ENCODE assay signal across 9 cellular contexts in the genomic region with DNA sequence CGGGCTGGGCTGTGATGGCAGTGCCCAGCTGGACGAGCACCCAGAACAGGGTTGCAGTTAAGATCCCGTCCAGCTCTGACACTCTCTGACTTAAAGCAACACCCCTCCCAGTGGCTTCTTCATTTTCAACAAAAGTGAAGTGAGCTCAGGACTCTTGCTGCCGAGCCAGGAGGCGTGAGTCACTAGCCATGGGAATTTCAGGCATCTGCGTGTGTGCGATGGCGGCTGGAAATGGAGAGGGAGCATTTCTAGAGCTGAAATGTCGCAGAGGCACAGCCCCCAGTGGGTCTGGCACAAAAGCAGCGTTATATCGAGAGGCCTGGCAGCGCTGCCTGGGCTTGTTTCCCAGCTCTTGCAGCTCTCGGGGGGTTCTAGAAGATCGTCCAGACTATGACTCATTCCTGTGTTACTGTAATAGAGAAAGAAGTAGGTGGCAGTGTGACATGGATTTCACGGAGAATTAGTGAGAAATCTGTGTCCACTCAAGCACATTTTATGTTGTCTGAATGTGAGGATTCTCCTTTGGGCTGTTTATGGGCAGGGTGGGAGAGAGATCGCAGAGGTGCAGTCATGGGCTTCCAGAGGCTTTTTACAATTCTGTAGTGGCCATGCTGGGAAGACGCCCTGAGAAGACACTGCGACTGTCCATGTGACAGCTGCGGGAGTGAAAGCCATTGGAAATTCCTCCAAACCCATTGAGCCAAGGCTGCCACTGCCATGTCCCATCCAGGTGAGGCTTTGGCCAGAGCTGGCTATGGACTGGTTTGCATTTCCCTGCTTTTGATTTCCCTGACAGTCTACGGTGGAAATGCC.
A peak's percentile ranks its signal among the peaks of the same experiment; 100 is the strongest.
DNase-seq lines count a peak whose midpoint lies in the region; ATAC-seq and TF ChIP-seq lines count a peak whose summit lies in the region.
"Had no signal": no experiment of that assay in that cellular context is flagged by ENCODE, and none has a peak within 500 bp of the region (broad histone marks: within the 10 kb centered on the region; RNA-seq: fewer than 3 reads in every experiment).

No MANE protein-coding gene starts in this region.

- intact Hi-C loops in activated CD8-positive, alpha-beta T cell treated with anti-CD3 and anti-CD28 coated beads for 36 hours (cut with micrococcal nuclease), result no loop called here
- intact Hi-C loops in aorta (cut with DNase I), result loop anchor here (2.0 to 10.0 kb wide), 5 partner anchors 29 to 423 kb away; a partner anchor contains a TSS

- H3K27ac Mint-ChIP-seq in activated CD8-positive, alpha-beta T cell treated with anti-CD3 and anti-CD28 coated beads, Interleukin-2, amount 10 ng/mL, durations not matched to agents 7 days and 5 days, result no peak overlapping the region
- H3K27ac Mint-ChIP-seq in activated CD8-positive, alpha-beta T cell treated with anti-CD3 and anti-CD28 coated beads for 36 hours, result no peak overlapping the region
- H3K27ac Mint-ChIP-seq in endodermal cell, result no peak overlapping the region

- H3K27ac ChIP-seq in endodermal cell (ENCODE audit: low read depth, low read length) (peak overlapping the region; percentile 29), mesodermal cell (ENCODE audit: low read depth, low read length, severe bottlenecking) (peak overlapping the region; percentile 93), aorta (ENCODE audit: low read depth in 1 of 2, low read length in 2 of 2) (peak overlapping the region in 1 of 2 donors; percentile 80)
- H3K27ac ChIP-seq: BLaER1 had no signal

- TF ChIP-seq CTCF in activated CD8-positive, alpha-beta T cell treated with anti-CD3 and anti-CD28 coated beads for 36 hours (IDR thresholded peaks at IDR 0.05), result no peak
- TF ChIP-seq CTCF in endodermal cell (conservative IDR thresholded peaks at IDR 0.05), result no peak

- ATAC-seq in activated CD8-positive, alpha-beta T cell treated with anti-CD3 and anti-CD28 coated beads, Interleukin-2, amount 10 ng/mL, durations not matched to agents 7 days and 5 days, result no peak
- no peak for ATAC-seq in activated CD8-positive, alpha-beta T cell treated with anti-CD3 and anti-CD28 coated beads for 36 hours
- ATAC-seq in aorta (ENCODE audit: low FRiP score) (peak; percentile 73), GM21723 (IDR thresholded peaks at IDR 0.05; ENCODE audit: unreplicated experiment) (no peak), HG02798 (IDR thresholded peaks at IDR 0.05; ENCODE audit: poor library complexity, unreplicated experiment) (no peak)

- H3K4me1 Mint-ChIP-seq in activated CD8-positive, alpha-beta T cell treated with anti-CD3 and anti-CD28 coated beads, Interleukin-2, amount 10 ng/mL, durations not matched to agents 7 days and 5 days (ENCODE audit: low read depth), result no peaks in the 10 kb centered on the region
- no peaks in the 10 kb centered on the region for H3K4me1 Mint-ChIP-seq in activated CD8-positive, alpha-beta T cell treated with anti-CD3 and anti-CD28 coated beads for 36 hours (ENCODE audit: low read depth)
- H3K4me1 Mint-ChIP-seq in endodermal cell, result peaks cover 3% of the 10 kb centered on the region

- no peaks in the 10 kb centered on the region for H3K36me3 Mint-ChIP-seq in activated CD8-positive, alpha-beta T cell treated with anti-CD3 and anti-CD28 coated beads, Interleukin-2, amount 10 ng/mL, durations not matched to agents 7 days and 5 days (ENCODE audit: low read depth)
- H3K36me3 Mint-ChIP-seq in activated CD8-positive, alpha-beta T cell treated with anti-CD3 and anti-CD28 coated beads for 36 hours (ENCODE audit: low read depth), result no peaks in the 10 kb centered on the region
- H3K36me3 Mint-ChIP-seq in endodermal cell (ENCODE audit: low read depth), result no peaks in the 10 kb centered on the region

- H3K9me3 ChIP-seq in endodermal cell (ENCODE audit: control insufficient read depth, low read length) (no peaks in the 10 kb centered on the region), mesodermal cell (ENCODE audit: control insufficient read depth, low read length) (no peaks in the 10 kb centered on the region), aorta (ENCODE audit: control insufficient read depth, low read length) (no peaks in the 10 kb centered on the region)
- H3K9me3 ChIP-seq: BLaER1 had no signal

- H3K9me3 Mint-ChIP-seq in activated CD8-positive, alpha-beta T cell treated with anti-CD3 and anti-CD28 coated beads, Interleukin-2, amount 10 ng/mL, durations not matched to agents 7 days and 5 days (ENCODE audit: insufficient read depth), result no peaks in the 10 kb centered on the region
- H3K9me3 Mint-ChIP-seq in activated CD8-positive, alpha-beta T cell treated with anti-CD3 and anti-CD28 coated beads for 36 hours, result peaks cover 2% of the 10 kb centered on the region
- no peaks in the 10 kb centered on the region for H3K9me3 Mint-ChIP-seq in endodermal cell

- POLR2A ChIA-PET in activated CD8-positive, alpha-beta T cell treated with anti-CD3 and anti-CD28 coated beads, Interleukin-2, amount 10 ng/mL, durations not matched to agents 7 days and 5 days (lab: Charles Lee), result no interaction called here
- POLR2A ChIA-PET in activated CD8-positive, alpha-beta T cell treated with anti-CD3 and anti-CD28 coated beads for 36 hours (lab: Charles Lee), result no interaction called here

- H3K4me1 ChIP-seq in endodermal cell (ENCODE audit: control insufficient read depth, insufficient read depth, low read length), result no peaks in the 10 kb centered on the region
- peaks cover 33% of the 10 kb centered on the region for H3K4me1 ChIP-seq in mesodermal cell (ENCODE audit: control insufficient read depth, insufficient read depth, low read length, poor library complexity, severe bottlenecking)
- peaks cover 0 to 5% of the 10 kb centered on the region in 2 donors for H3K4me1 ChIP-seq in aorta (ENCODE audit: control insufficient read depth in 1 of 2, insufficient read depth in 2 of 2, low read length in 2 of 2)

- H3K27me3 Mint-ChIP-seq in activated CD8-positive, alpha-beta T cell treated with anti-CD3 and anti-CD28 coated beads, Interleukin-2, amount 10 ng/mL, durations not matched to agents 7 days and 5 days (ENCODE audit: low read depth), result no peaks in the 10 kb centered on the region
- peaks cover 1% of the 10 kb centered on the region for H3K27me3 Mint-ChIP-seq in activated CD8-positive, alpha-beta T cell treated with anti-CD3 and anti-CD28 coated beads for 36 hours
- H3K27me3 Mint-ChIP-seq in endodermal cell (ENCODE audit: insufficient read depth), result peaks cover 8% of the 10 kb centered on the region

- H3K27me3 ChIP-seq in endodermal cell (ENCODE audit: control insufficient read depth, insufficient read depth, low read length, poor library complexity, severe bottlenecking) (no peaks in the 10 kb centered on the region), aorta (ENCODE audit: control insufficient read depth in 1 of 2, insufficient read depth in 2 of 2, low read length in 1 of 2) (no peaks in the 10 kb centered on the region)
- H3K27me3 ChIP-seq: BLaER1 had no signal

- H3K4me3 Mint-ChIP-seq in activated CD8-positive, alpha-beta T cell treated with anti-CD3 and anti-CD28 coated beads, Interleukin-2, amount 10 ng/mL, durations not matched to agents 7 days and 5 days, result no peak overlapping the region
- H3K4me3 Mint-ChIP-seq in activated CD8-positive, alpha-beta T cell treated with anti-CD3 and anti-CD28 coated beads for 36 hours, result no peak overlapping the region
- no peak overlapping the region for H3K4me3 Mint-ChIP-seq in endodermal cell

- H3K4me3 ChIP-seq in endodermal cell (ENCODE audit: low read length), result no peak overlapping the region
- H3K4me3 ChIP-seq in mesodermal cell (ENCODE audit: extremely low read depth, insufficient read depth, low read length, poor library complexity, severe bottlenecking), result no peak overlapping the region
- H3K4me3 ChIP-seq in aorta (ENCODE audit: low read length in 2 of 2), result no peak overlapping the region
- H3K4me3 ChIP-seq: BLaER1 had no signal

- no peak overlapping the region for H3K9ac ChIP-seq in endodermal cell (ENCODE audit: extremely low read depth, low read length, poor library complexity, severe bottlenecking)
- H3K9ac ChIP-seq: BLaER1 had no signal

- H3K36me3 ChIP-seq in endodermal cell (ENCODE audit: control insufficient read depth, insufficient read depth, low read length) (no peaks in the 10 kb centered on the region), mesodermal cell (ENCODE audit: control insufficient read depth, insufficient read depth, low read length) (no peaks in the 10 kb centered on the region), aorta (ENCODE audit: control insufficient read depth in 1 of 2, insufficient read depth in 2 of 2, low read length in 1 of 2) (no peaks in the 10 kb centered on the region)
- H3K36me3 ChIP-seq: BLaER1 had no signal

- CTCF ChIA-PET in activated CD8-positive, alpha-beta T cell treated with anti-CD3 and anti-CD28 coated beads, Interleukin-2, amount 10 ng/mL, durations not matched to agents 7 days and 5 days (lab: Charles Lee), result no interaction called here
- CTCF ChIA-PET in activated CD8-positive, alpha-beta T cell treated with anti-CD3 and anti-CD28 coated beads for 36 hours (lab: Charles Lee), result interaction anchor here (0.7 kb wide), 1 partner anchor 326 kb away, joined by 3 read pairs; no protein-coding TSS in a partner anchor

- peak; percentile 9 for DNase-seq in activated CD8-positive, alpha-beta T cell treated with anti-CD3 and anti-CD28 coated beads, Interleukin-2, amount 10 ng/mL, durations not matched to agents 7 days and 5 days
- no peak for DNase-seq in activated CD8-positive, alpha-beta T cell treated with anti-CD3 and anti-CD28 coated beads for 36 hours
- DNase-seq in endodermal cell, result peak; percentile 61
- DNase-seq in aorta, result peak; percentile 89 to 93
- DNase-seq in RPMI8226, result no peak

- 56 to 83% methylated on average over 14 to 20 of the region's 20 CpGs for WGBS in endodermal cell (ENCODE audit: insufficient coverage in 1 of 2, insufficient read length in 1 of 2), 2 experiments
- 60 to 61% methylated on average over 16 to 19 of the region's 20 CpGs for WGBS in mesodermal cell (ENCODE audit: insufficient coverage in 2 of 2), 2 experiments
- WGBS in aorta, 2 donors, result 21 to 26% methylated on average over 20 of the region's 20 CpGs

Comparison
In these comparisons a context has a peak if more than half of its experiments do, and no peak if none do; other contexts are left out.
1. DNase-seq: peak in activated CD8-positive, alpha-beta T cell treated with anti-CD3 and anti-CD28 coated beads, Interleukin-2, amount 10 ng/mL, durations not matched to agents 7 days and 5 days (single experiment), endodermal cell (single experiment) and aorta (2 of 2); none in activated CD8-positive, alpha-beta T cell treated with anti-CD3 and anti-CD28 coated beads for 36 hours (single experiment) and RPMI8226 (single experiment).